ENCODE assay signal across 17 cellular contexts in genomic region chr3:35745802-35746484, GRCh38.
"Had no signal": no experiment of that assay in that cellular context is flagged by ENCODE, and none has a peak within 500 bp of the region (broad histone marks: within the 10 kb centered on the region; RNA-seq: fewer than 3 reads in every experiment).

No MANE protein-coding gene starts in this region.

- H3K4me3 Mint-ChIP-seq: activated CD8-positive, alpha-beta memory T cell treated with anti-CD3 and anti-CD28 coated beads, Interleukin-2, amount 10 ng/mL, durations not matched to agents 7 days and 5 days; activated T-cell treated with anti-CD3 and anti-CD28 coated beads, Interleukin-2, amount 50 U/mL, for 24 hours; endodermal cell; neural crest cell; stimulated activated naive CD8-positive, alpha-beta T cell treated with anti-CD3 and anti-CD28 coated beads, Interleukin-15, Interleukin-2, amounts not matched to agents 100 ng/mL and 50 ng/mL, for 24 hours had no signal

- H3K36me3 ChIP-seq: ovary had no signal

- ATAC-seq: activated CD8-positive, alpha-beta memory T cell treated with anti-CD3 and anti-CD28 coated beads, Interleukin-2, amount 10 ng/mL, durations not matched to agents 7 days and 5 days; activated naive CD4-positive, alpha-beta T cell treated with anti-CD3 and anti-CD28 coated beads, Interleukin-2, amount 50 U/mL, for 72 hours; body of pancreas had no signal

- H3K9me3 Mint-ChIP-seq: endodermal cell, neural crest cell had no signal

- H3K4me1 Mint-ChIP-seq: activated CD8-positive, alpha-beta memory T cell treated with anti-CD3 and anti-CD28 coated beads, Interleukin-2, amount 10 ng/mL, durations not matched to agents 7 days and 5 days had no signal

- H3K4me1 ChIP-seq: body of pancreas had no signal

- H3K9me3 ChIP-seq: body of pancreas, ovary had no signal

- H3K4me3 ChIP-seq: body of pancreas, ovary had no signal

- H3K27ac Mint-ChIP-seq: activated CD8-positive, alpha-beta memory T cell treated with anti-CD3 and anti-CD28 coated beads, Interleukin-2, amount 10 ng/mL, durations not matched to agents 7 days and 5 days; activated naive CD4-positive, alpha-beta T cell treated with anti-CD3 and anti-CD28 coated beads, Interleukin-2, amount 50 U/mL, for 72 hours; activated T-cell treated with anti-CD3 and anti-CD28 coated beads, Interleukin-2, amount 50 U/mL, for 24 hours; endodermal cell; stimulated activated naive CD8-positive, alpha-beta T cell treated with anti-CD3 and anti-CD28 coated beads, Interleukin-15, Interleukin-2, amounts not matched to agents 100 ng/mL and 50 ng/mL, for 24 hours had no signal

- H3K27ac ChIP-seq: body of pancreas, ovary had no signal

- H3K36me3 Mint-ChIP-seq: activated CD8-positive, alpha-beta memory T cell treated with anti-CD3 and anti-CD28 coated beads, Interleukin-2, amount 10 ng/mL, durations not matched to agents 7 days and 5 days; activated naive CD4-positive, alpha-beta T cell treated with anti-CD3 and anti-CD28 coated beads, Interleukin-2, amount 50 U/mL, for 72 hours had no signal

- H3K27me3 Mint-ChIP-seq: activated CD8-positive, alpha-beta memory T cell treated with anti-CD3 and anti-CD28 coated beads, Interleukin-2, amount 10 ng/mL, durations not matched to agents 7 days and 5 days; activated T-cell treated with anti-CD3 and anti-CD28 coated beads, Interleukin-2, amount 50 U/mL, for 24 hours; stimulated activated naive CD8-positive, alpha-beta T cell treated with anti-CD3 and anti-CD28 coated beads, Interleukin-15, Interleukin-2, amounts not matched to agents 100 ng/mL and 50 ng/mL, for 24 hours had no signal

- H3K27me3 ChIP-seq: body of pancreas, ovary had no signal

- DNase-seq: activated CD4-positive, alpha-beta T cell treated with anti-CD3 and anti-CD28 coated beads, Interleukin-2, amount 50 U/mL, for 4 hours; activated CD4-positive, CD25-positive, alpha-beta regulatory T cell; activated CD8-positive, alpha-beta memory T cell treated with anti-CD3 and anti-CD28 coated beads, Interleukin-2, amount 10 ng/mL, durations not matched to agents 7 days and 5 days; activated effector memory CD4-positive, alpha-beta T cell treated with Interleukin-2 at 50 U/mL for 16 hours; activated T-cell treated with anti-CD3 and anti-CD28 coated beads, Interleukin-2, amount 50 U/mL, for 24 hours; amniotic stem cell; body of pancreas; dermis blood vessel endothelial cell; endodermal cell; erythroblast; hypothalamus; kidney glomerular epithelial cell; ovary; stimulated activated CD4-positive, alpha-beta T cell treated with anti-CD3 and anti-CD28 coated beads, Interleukin-2, amount 100 ng/mL, for 48 hours had no signal
